In the genomic region with DNA sequence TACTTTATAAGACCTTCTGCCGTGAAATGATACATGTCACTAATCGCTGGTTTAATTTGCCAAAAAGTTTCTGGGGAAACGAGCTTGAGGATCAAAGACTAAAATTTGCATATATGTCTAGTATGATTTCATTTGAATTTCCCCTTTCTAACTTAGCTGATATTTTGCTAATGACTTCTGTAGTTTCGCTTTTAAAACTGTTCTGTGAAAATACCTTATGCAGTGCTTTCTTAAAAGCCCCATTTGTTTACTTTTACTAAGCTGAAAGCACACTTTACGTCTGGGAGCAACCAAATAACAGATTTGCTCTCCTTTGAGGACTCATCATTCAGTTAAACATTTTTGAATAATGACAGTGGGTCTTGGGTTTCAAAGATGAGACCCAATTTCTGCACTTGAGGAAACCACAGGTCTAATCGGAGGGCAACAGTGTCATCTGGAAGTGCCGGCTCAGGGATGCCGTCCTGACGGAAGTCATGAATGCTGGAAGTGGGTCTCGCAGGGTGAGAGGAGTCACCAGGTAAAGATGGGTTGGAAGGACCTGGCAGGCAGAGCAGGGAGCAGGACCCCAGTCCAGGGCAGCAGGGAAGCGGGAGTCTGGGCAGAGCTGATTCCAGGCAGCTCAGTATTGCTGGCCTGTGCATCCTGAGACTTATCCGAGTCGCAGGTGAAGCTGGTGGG, we compare ENCODE assay signal across 9 cellular contexts.
DNase-seq lines count a peak whose midpoint lies in the region; ATAC-seq lines count a peak whose summit lies in the region.
"Had no signal": no experiment of that assay in that cellular context is flagged by ENCODE, and none has a peak within 500 bp of the region (broad histone marks: within the 10 kb centered on the region; RNA-seq: fewer than 3 reads in every experiment).

No MANE protein-coding gene starts in this region.

- H3K27me3 ChIP-seq in BLaER1 treated with 17β-estradiol and CSF1 and Interleukin-3, amounts not matched to agents 10 nM and 100 nM = peaks cover 0 to 63% (median 0%) of the 10 kb centered on the region in 11 experiments; a peak in 5 of 22 replicates

- ATAC-seq in GM19023 (IDR thresholded peaks at IDR 0.05; ENCODE audit: unreplicated experiment) (peak; percentile 40), HG03135 (IDR thresholded peaks at IDR 0.05; ENCODE audit: unreplicated experiment) (peak; percentile 60), HG03039 (IDR thresholded peaks at IDR 0.05; ENCODE audit: unreplicated experiment) (no peak)

- H3K9me3 Mint-ChIP-seq in dendritic cell treated with granulocyte-macrophage colony-stimulating factor and Interleukin-4, amounts not matched to agents 40 ng/mL and 50 ng/mL, for 4 days = no peaks in the 10 kb centered on the region

- H3K36me3 Mint-ChIP-seq in dendritic cell treated with granulocyte-macrophage colony-stimulating factor and Interleukin-4, amounts not matched to agents 40 ng/mL and 50 ng/mL, for 4 days (ENCODE audit: low read depth) = no peaks in the 10 kb centered on the region

- H3K4me1 Mint-ChIP-seq in dendritic cell treated with granulocyte-macrophage colony-stimulating factor and Interleukin-4, amounts not matched to agents 40 ng/mL and 50 ng/mL, for 4 days (ENCODE audit: low read depth) = peaks cover 24% of the 10 kb centered on the region

- peak overlapping the region; percentile 48 to 76 (median 59) for H3K4me2 ChIP-seq in BLaER1 treated with 17β-estradiol and CSF1 and Interleukin-3, amounts not matched to agents 10 nM and 100 nM

- H3K27ac Mint-ChIP-seq in dendritic cell treated with granulocyte-macrophage colony-stimulating factor and Interleukin-4, amounts not matched to agents 40 ng/mL and 50 ng/mL, for 4 days = no peak overlapping the region

- peaks cover 31% of the 10 kb centered on the region for H3K27me3 Mint-ChIP-seq in dendritic cell treated with granulocyte-macrophage colony-stimulating factor and Interleukin-4, amounts not matched to agents 40 ng/mL and 50 ng/mL, for 4 days

- H3K9ac ChIP-seq in BLaER1 treated with 17β-estradiol and CSF1 and Interleukin-3, amounts not matched to agents 10 nM and 100 nM = no peak overlapping the region

- no peaks in the 10 kb centered on the region for H3K36me3 ChIP-seq in BLaER1 treated with 17β-estradiol and CSF1 and Interleukin-3, amounts not matched to agents 10 nM and 100 nM

- H3K4me3 ChIP-seq in BLaER1 treated with 17β-estradiol and CSF1 and Interleukin-3, amounts not matched to agents 10 nM and 100 nM = no peak overlapping the region
- H3K4me3 ChIP-seq: SK-N-MC had no signal

- no peak for DNase-seq in epidermal melanocyte (ENCODE audit: insufficient read length, low spot score)
- no peak for DNase-seq in activated CD8-positive, alpha-beta memory T cell treated with anti-CD3 and anti-CD28 coated beads for 24 hours
- DNase-seq in ecto neural progenitor cell (ENCODE audit: low spot score) = no peak

- peak overlapping the region; percentile 49 for H3K4me3 Mint-ChIP-seq in dendritic cell treated with granulocyte-macrophage colony-stimulating factor and Interleukin-4, amounts not matched to agents 40 ng/mL and 50 ng/mL, for 4 days

- no peaks in the 10 kb centered on the region for H3K9me3 ChIP-seq in BLaER1 treated with 17β-estradiol and CSF1 and Interleukin-3, amounts not matched to agents 10 nM and 100 nM (replicated peaks in 1 of 11)

- intact Hi-C loops in dendritic cell treated with granulocyte-macrophage colony-stimulating factor and Interleukin-4, amounts not matched to agents 40 ng/mL and 50 ng/mL, for 4 days (cut with micrococcal nuclease) = no loop called here

- H3K4me1 ChIP-seq in BLaER1 treated with 17β-estradiol and CSF1 and Interleukin-3, amounts not matched to agents 10 nM and 100 nM = peaks cover 25 to 38% (median 33%) of the 10 kb centered on the region in 10 experiments

- H3K27ac ChIP-seq in BLaER1 treated with 17β-estradiol and CSF1 and Interleukin-3, amounts not matched to agents 10 nM and 100 nM = peak overlapping the region in 2 of 11 experiments; percentile 18 to 30; a peak in 1 of 22 replicates
- H3K27ac ChIP-seq: SK-N-MC had no signal

- H4K20me1 ChIP-seq in BLaER1 treated with 17β-estradiol and CSF1 and Interleukin-3, amounts not matched to agents 10 nM and 100 nM = peaks cover 0 to 7% (median 0%) of the 10 kb centered on the region in 11 experiments; a peak in 3 of 22 replicates
